In the genomic region with DNA sequence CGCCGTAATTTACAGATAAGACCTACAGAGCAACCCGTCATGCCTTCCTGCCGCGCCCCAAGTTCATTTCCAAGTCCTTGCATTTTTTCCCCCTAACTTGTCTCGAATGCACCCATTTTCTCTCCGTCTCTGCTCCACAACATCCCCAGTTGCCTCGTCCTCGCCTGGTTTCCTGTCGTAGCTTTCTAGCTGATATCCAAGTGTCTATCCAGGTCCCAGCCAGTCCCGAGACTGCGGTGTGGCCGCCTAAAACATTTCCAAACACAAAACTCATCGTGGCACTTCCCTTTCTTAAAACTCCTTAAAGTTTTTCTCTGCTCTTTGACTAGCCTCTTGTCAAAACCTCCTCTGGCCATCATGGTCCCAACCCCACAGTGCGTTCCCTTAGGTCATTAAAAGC, we compare ENCODE assay signal across 8 cellular contexts. TPM values are rescaled to one million over a fixed set of nuclear protein-coding genes. Genes with fewer than 3 reads are reported as not detected.
DNase-seq lines count a peak whose midpoint lies in the region; ATAC-seq and TF ChIP-seq lines count a peak whose summit lies in the region.

No MANE protein-coding gene starts in this region.

- H3K4me3 ChIP-seq in astrocyte of the cerebellum (ENCODE audit: low read depth, low read length) (peak overlapping the region; percentile 82), mesodermal cell (ENCODE audit: extremely low read depth, insufficient read depth, low read length, poor library complexity, severe bottlenecking) (peak overlapping the region; percentile 76)

- peak overlapping the region; percentile 87 for H3K27ac Mint-ChIP-seq in stimulated activated naive CD8-positive, alpha-beta T cell treated with anti-CD3 and anti-CD28 coated beads, Interleukin-15, Interleukin-2, amounts not matched to agents 100 ng/mL and 50 ng/mL, for 24 hours

- H3K27ac ChIP-seq in mesodermal cell (ENCODE audit: low read depth, low read length, severe bottlenecking): no peak overlapping the region

- peaks cover 5% of the 10 kb centered on the region for H3K36me3 ChIP-seq in mesodermal cell (ENCODE audit: control insufficient read depth, insufficient read depth, low read length)

- peaks cover 11% of the 10 kb centered on the region for H3K27me3 Mint-ChIP-seq in stimulated activated naive CD8-positive, alpha-beta T cell treated with anti-CD3 and anti-CD28 coated beads, Interleukin-15, Interleukin-2, amounts not matched to agents 100 ng/mL and 50 ng/mL, for 24 hours

- 89 to 98% methylated on average over 13 to 15 of the region's 15 CpGs for WGBS in mesodermal cell (ENCODE audit: insufficient coverage in 2 of 2), 2 experiments

- H3K4me1 ChIP-seq in mesodermal cell (ENCODE audit: control insufficient read depth, insufficient read depth, low read length, poor library complexity, severe bottlenecking): peaks cover 10% of the 10 kb centered on the region

- H3K36me3 Mint-ChIP-seq in stimulated activated naive CD8-positive, alpha-beta T cell treated with anti-CD3 and anti-CD28 coated beads, Interleukin-15, Interleukin-2, amounts not matched to agents 100 ng/mL and 50 ng/mL, for 24 hours (ENCODE audit: low read depth): peaks cover 6% of the 10 kb centered on the region

- TF ChIP-seq CTCF in astrocyte of the cerebellum (IDR thresholded peaks at IDR 0.05; ENCODE audit: low read depth, low read length, missing control alignments): no peak

- H3K9me3 ChIP-seq in mesodermal cell (ENCODE audit: control insufficient read depth, low read length): no peaks in the 10 kb centered on the region

- peak overlapping the region; percentile 95 for H3K4me3 Mint-ChIP-seq in stimulated activated naive CD8-positive, alpha-beta T cell treated with anti-CD3 and anti-CD28 coated beads, Interleukin-15, Interleukin-2, amounts not matched to agents 100 ng/mL and 50 ng/mL, for 24 hours

- H3K4me1 Mint-ChIP-seq in stimulated activated naive CD8-positive, alpha-beta T cell treated with anti-CD3 and anti-CD28 coated beads, Interleukin-15, Interleukin-2, amounts not matched to agents 100 ng/mL and 50 ng/mL, for 24 hours (ENCODE audit: low read depth): peaks cover 30% of the 10 kb centered on the region

- no peak for DNase-seq in stimulated activated naive CD8-positive, alpha-beta T cell treated with anti-CD3 and anti-CD28 coated beads, Interleukin-15, Interleukin-2, amounts not matched to agents 100 U/mL and 50 U/mL, for 24 hours
- DNase-seq in astrocyte of the cerebellum (ENCODE audit: low read depth) (no peak), G401 (ENCODE audit: low spot score) (no peak), mucosa of gallbladder (ENCODE audit: low spot score) (no peak), NCI-H1105 treated with DMSO at 0.1 percent for 48 hours (lab: John Stamatoyannopoulos, UW) (no peak)

- no peaks in the 10 kb centered on the region for H3K9me3 Mint-ChIP-seq in stimulated activated naive CD8-positive, alpha-beta T cell treated with anti-CD3 and anti-CD28 coated beads, Interleukin-15, Interleukin-2, amounts not matched to agents 100 ng/mL and 50 ng/mL, for 24 hours

- in situ Hi-C loops in astrocyte of the cerebellum (cut with HindIII; ENCODE audit: low sequenced_read_pairs): no loop called here
- in situ Hi-C loops in G401 (cut with HindIII; ENCODE audit: low sequenced_read_pairs): no loop called here

- ATAC-seq in stimulated activated naive CD8-positive, alpha-beta T cell treated with anti-CD3 and anti-CD28 coated beads, Interleukin-15, Interleukin-2, amounts not matched to agents 100 U/mL and 50 U/mL, for 24 hours: no peak
- ATAC-seq in HG03457 (IDR thresholded peaks at IDR 0.05; ENCODE audit: unreplicated experiment): no peak

RNA-seq across cellular contexts. Expression of a gene that starts 1.2 kb away (rescaled TPM):
- 10.2 TPM for polyA plus RNA-seq in mesodermal cell (2013, experiment 1 of 2)
- 23.5 TPM for polyA plus RNA-seq in mesodermal cell (2013, experiment 2 of 2)
- total RNA-seq in G401 (2014; rRNA removed; shearing (Covaris generic)): 8.8 and 9.2 TPM in 2 replicates
- 16.3 TPM for total RNA-seq in mucosa of gallbladder
